In the genomic region with DNA sequence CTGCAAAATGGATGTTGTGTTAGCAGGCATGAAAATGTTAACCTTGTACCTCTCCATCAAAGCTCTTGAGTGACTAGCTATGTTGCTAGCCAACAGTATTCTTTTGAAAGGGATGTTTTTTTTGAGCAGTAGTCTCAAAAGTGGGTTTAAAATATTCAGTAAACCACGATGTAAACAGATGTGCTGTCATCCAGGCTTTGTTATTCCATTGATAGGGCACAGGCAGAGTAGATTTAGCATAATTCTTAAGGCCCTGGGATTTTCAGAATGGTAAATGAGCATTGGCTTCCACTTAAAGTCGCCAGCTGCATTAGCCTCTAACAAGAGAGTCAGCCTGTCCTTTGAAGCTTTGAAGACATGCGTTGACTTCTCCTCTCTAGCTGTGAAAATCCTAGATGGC, we compare ENCODE assay signal across 28 cellular contexts. TPM values are rescaled to one million over a fixed set of nuclear protein-coding genes. Genes with fewer than 3 reads are reported as not detected.
DNase-seq lines count a peak whose midpoint lies in the region; ATAC-seq, FAIRE-seq and TF ChIP-seq lines count a peak whose summit lies in the region.
"Had no signal": no experiment of that assay in that cellular context is flagged by ENCODE, and none has a peak within 500 bp of the region (broad histone marks: within the 10 kb centered on the region; RNA-seq: fewer than 3 reads in every experiment).

No MANE protein-coding gene starts in this region.

- BruUV-seq in HepG2 (replicated peaks; lab: Mats Ljungman, UMichigan), result no TSS peak

- TF ChIP-seq CTCF in GM23338 (conservative IDR thresholded peaks at IDR 0.05; ENCODE audit: low read depth in 2 of 2) (no peak), fibroblast of lung (conservative IDR thresholded peaks at IDR 0.05 in 1 of 2, IDR thresholded peaks at IDR 0.05 in 1 of 2; ENCODE audit: low read depth in 1 of 2, low read length in 2 of 2) (no peak), HepG2 (CRISPR knock-in tag; IDR thresholded peaks at IDR 0.05) (no peak)

- H2AFZ ChIP-seq in GM23338 (no peak overlapping the region), fibroblast of lung (ENCODE audit: low read length) (no peak overlapping the region), HepG2 (ENCODE audit: low read length) (no peak overlapping the region)

- POLR2A ChIA-PET in HepG2 (lab: Yijun Ruan, JAX), result interaction anchor here (1.2 kb wide), 1 partner anchor 9 kb away, joined by 3 read pairs; no protein-coding TSS in a partner anchor

- H3K36me3 ChIP-seq in GM23338 (ENCODE audit: insufficient read depth) (peaks cover 3% of the 10 kb centered on the region), fibroblast of lung (ENCODE audit: control insufficient read depth, insufficient read depth, low read length) (peaks cover 7% of the 10 kb centered on the region), HepG2 (replicated peaks in 1 of 2; ENCODE audit: control insufficient read depth in 1 of 2, insufficient read depth in 2 of 2, low read length in 2 of 2) (no peaks in the 10 kb centered on the region)
- H3K36me3 ChIP-seq: BLaER1, HAP-1 had no signal

- peaks cover 4% of the 10 kb centered on the region; the same call in 1 of the 3 replicates for H3K9me3 Mint-ChIP-seq in GM23338
- H3K9me3 Mint-ChIP-seq: HFFc6, T-cell had no signal

- DNase-seq in GM23338 (ENCODE audit: low spot score) (no peak), amniotic epithelial cell (ENCODE audit: low read depth) (peak; percentile 17), fibroblast of lung (ENCODE audit: low read depth in 2 of 2) (peak; percentile 24 to 37), renal cortical epithelial cell (ENCODE audit: low read depth) (peak; percentile 22), HepG2 (ENCODE audit: low spot score) (no peak), COLO829 (ENCODE audit: low spot score) (no peak)
- DNase-seq: CD4-positive, CD25-positive, alpha-beta regulatory T cell; HFFc6; KG1; NCI-H1092; NCI-H1417 treated with DMSO at 0.1 percent for 48 hours; NCI-H1694 treated with DMSO at 0.1 percent for 48 hours; NCI-H2081; NCI-H2171; NCI-H226; NCI-H510A; NCI-H69; Right ventricle myocardium superior; RPMI8226; T-cell had no signal

- H3K27ac Mint-ChIP-seq in GM23338, result no peak overlapping the region
- H3K27ac Mint-ChIP-seq: CD4-positive, CD25-positive, alpha-beta regulatory T cell; T-cell had no signal

- H3K27me3 ChIP-seq in GM23338 (ENCODE audit: insufficient read depth) (no peaks in the 10 kb centered on the region), fibroblast of lung (ENCODE audit: control insufficient read depth, insufficient read depth, low read length) (no peaks in the 10 kb centered on the region), HepG2 (ENCODE audit: control insufficient read depth in 1 of 2, insufficient read depth in 2 of 2, low read length in 2 of 2) (no peaks in the 10 kb centered on the region)
- H3K27me3 ChIP-seq: BLaER1, SJSA1 had no signal

- no peak for ATAC-seq in GM23338
- ATAC-seq in GM21447 (IDR thresholded peaks at IDR 0.05; ENCODE audit: unreplicated experiment), result no peak
- no peak for ATAC-seq in HG02970 (IDR thresholded peaks at IDR 0.05; ENCODE audit: low FRiP score, unreplicated experiment)
- no peak for ATAC-seq in HepG2
- ATAC-seq: T-cell had no signal

- H3K79me2 ChIP-seq in GM23338 (replicated peaks; ENCODE audit: insufficient read depth) (peaks cover 100% of the 10 kb centered on the region), fibroblast of lung (ENCODE audit: control insufficient read depth, insufficient read depth, low read length) (peaks cover 94% of the 10 kb centered on the region), HepG2 (ENCODE audit: insufficient read depth, low read length) (no peaks in the 10 kb centered on the region)

- no peak for TF ChIP-seq POLR2A in HepG2 (IDR thresholded peaks at IDR 0.05; ENCODE audit: insufficient read depth in 1 of 2, low read depth in 2 of 2, low read length in 2 of 2)

- H3K4me3 Mint-ChIP-seq in GM23338, result no peak overlapping the region
- H3K4me3 Mint-ChIP-seq: CD4-positive, CD25-positive, alpha-beta regulatory T cell; T-cell had no signal

- no peaks in the 10 kb centered on the region for H3K9me3 ChIP-seq in fibroblast of lung (ENCODE audit: control insufficient read depth, insufficient read depth, low read depth, low read length)
- H3K9me3 ChIP-seq in HepG2 (ENCODE audit: low read length), result no peaks in the 10 kb centered on the region
- H3K9me3 ChIP-seq: BLaER1, SJSA1 had no signal

- H3K9ac ChIP-seq in fibroblast of lung (ENCODE audit: insufficient read depth, low read length) (no peak overlapping the region), HepG2 (ENCODE audit: insufficient read depth, low read depth, low read length) (no peak overlapping the region)
- H3K9ac ChIP-seq: BLaER1 had no signal

- no peak for TF ChIP-seq EP300 in HepG2 (IDR thresholded peaks at IDR 0.05; ENCODE audit: low read depth in 2 of 2, low read length in 2 of 2)
- TF ChIP-seq EP300 in HepG2 (CRISPR knock-in tag; IDR thresholded peaks at IDR 0.05; ENCODE audit: borderline replicate concordance), result no peak

- peaks cover 78% of the 10 kb centered on the region for H3K4me1 ChIP-seq in GM23338 (ENCODE audit: insufficient read depth)
- peaks cover 4% of the 10 kb centered on the region for H3K4me1 ChIP-seq in fibroblast of lung (ENCODE audit: control insufficient read depth, extremely low read depth, insufficient read depth, low read length)
- H3K4me1 ChIP-seq in HepG2 (ENCODE audit: insufficient read depth, low read length), result no peaks in the 10 kb centered on the region

- peak overlapping the region; percentile 58 for H3K4me2 ChIP-seq in GM23338
- no peak overlapping the region for H3K4me2 ChIP-seq in fibroblast of lung (ENCODE audit: extremely low read depth, insufficient read depth, low read length)
- no peak overlapping the region for H3K4me2 ChIP-seq in HepG2 (ENCODE audit: low read depth, low read length)

- intact Hi-C loops in HepG2 (cut with micrococcal nuclease; ENCODE audit: unreplicated experiment), result no loop called here

- no peak for TF ChIP-seq RAD21 in HepG2 (CRISPR knock-in tag; IDR thresholded peaks at IDR 0.05)

- in situ Hi-C loops in HepG2 (cut with HindIII; ENCODE audit: extremely low pct_ligation_motif_present, low pct_unique_long_range_greater_than_20kb), result no loop called here

- H3F3A ChIP-seq in GM23338 (replicated peaks; ENCODE audit: low read depth), result peaks cover 9% of the 10 kb centered on the region; the same call in 1 of the 2 replicates

- H3K4me1 Mint-ChIP-seq in GM23338, result peaks cover 71% of the 10 kb centered on the region
- H3K4me1 Mint-ChIP-seq: CD4-positive, CD25-positive, alpha-beta regulatory T cell; T-cell had no signal

- H3K27ac ChIP-seq in GM23338 (ENCODE audit: low read depth) (peak overlapping the region; percentile 42), fibroblast of lung (ENCODE audit: insufficient read depth, low read length) (no peak overlapping the region), HepG2 (ENCODE audit: extremely low read length, insufficient read depth, low read length) (no peak overlapping the region)
- H3K27ac ChIP-seq: BLaER1, SJSA1 had no signal

- H3K9me2 ChIP-seq in GM23338 (ENCODE audit: insufficient read depth), result peaks cover 7% of the 10 kb centered on the region

- peaks cover 11% of the 10 kb centered on the region for H3K27me3 Mint-ChIP-seq in GM23338 (ENCODE audit: insufficient read depth, low read depth, poor library complexity)

- CTCF ChIA-PET in HepG2 (lab: Yijun Ruan, JAX; ENCODE audit: low intra/inter-chr PET ratio, low total read pairs), result no interaction called here

- H3K4me3 ChIP-seq in GM23338 (no peak overlapping the region), fibroblast of lung (replicated peaks in 1 of 4; ENCODE audit: control extremely low read depth in 1 of 4, insufficient read depth in 1 of 4, low read depth in 3 of 4, low read length in 4 of 4) (no peak overlapping the region), HepG2 (replicated peaks in 1 of 3; ENCODE audit: insufficient read depth in 1 of 3, low read depth in 2 of 3, low read length in 3 of 3) (no peak overlapping the region)
- H3K4me3 ChIP-seq: BLaER1, HAP-1, SJSA1 had no signal

- peaks cover 82% of the 10 kb centered on the region for H3K36me3 Mint-ChIP-seq in GM23338 (ENCODE audit: low read depth)
- H3K36me3 Mint-ChIP-seq: CD4-positive, CD25-positive, alpha-beta regulatory T cell; T-cell had no signal

- H4K20me1 ChIP-seq in GM23338 (replicated peaks; ENCODE audit: insufficient read depth) (peaks cover 48% of the 10 kb centered on the region), fibroblast of lung (ENCODE audit: control insufficient read depth, extremely low read depth, insufficient read depth, low read length) (no peaks in the 10 kb centered on the region), HepG2 (ENCODE audit: insufficient read depth, low read length) (no peaks in the 10 kb centered on the region)
- H4K20me1 ChIP-seq: BLaER1 had no signal

- 40% methylated on average over 3 of the region's 3 CpGs for WGBS in HepG2 (ENCODE audit: low lambda C conversion rate)

- no peak for FAIRE-seq in HepG2 (lab: Jason Lieb, UNC)
- FAIRE-seq: A204.1, D721Med, HTR-8/SVneo had no signal

RNA-seq across cellular contexts. Expression of gene FGF2, which starts 18.4 kb away (rescaled TPM):
- total RNA-seq in GM23338 (2014; rRNA removed; shearing (Covaris generic)), result 84.4 and 96.0 TPM in 2 replicates
- polyA plus RNA-seq in GM23338 (2016; fragmentation: Nextera tagmentation; extraction: Ambion mirVana) (28.3 and 28.8 TPM in 2 replicates), fibroblast of lung (35.2 and 38.5 TPM in 2 replicates), HepG2 (2011; rRNA removed) (0.01 TPM in 2 replicates)
- total RNA-seq in fibroblast of lung (57.8 and 98.3 TPM in 2 replicates), renal cortical epithelial cell (49.1 and 86.3 TPM in 2 replicates), HepG2 (2016; rRNA removed; fragmentation: Illumina TruSeq; extraction: Trizol) (0.02 and 0.04 TPM in 2 replicates)
- polyA plus RNA-seq in fibroblast of lung (2012), result 25.3 and 28.2 TPM in 2 replicates
- polyA minus RNA-seq in fibroblast of lung (ENCODE audit: low replicate concordance), result 10.8 and 11.3 TPM in 2 replicates
- not detected in 2 replicates for total RNA-seq in HepG2 (2016; cell fraction: cytosol; rRNA removed; fragmentation: Illumina TruSeq; extraction: Trizol; ENCODE audit: low read depth)
- total RNA-seq in HepG2 (2016; cell fraction: insoluble cytoplasmic fraction; rRNA removed; fragmentation: Illumina TruSeq; extraction: Trizol), result 0.02 and 0.03 TPM in 2 replicates
- 0.03 TPM in 1 of 2 replicates, not detected in the other for total RNA-seq in HepG2 (2016; cell fraction: membrane; rRNA removed; fragmentation: Illumina TruSeq; extraction: Trizol)
- 0.09 TPM in 1 of 2 replicates, not detected in the other for total RNA-seq in HepG2 (2016; cell fraction: nucleus; rRNA removed; fragmentation: Illumina TruSeq; extraction: Trizol)
- polyA plus RNA-seq in HepG2 (2011; cell fraction: cytosol; rRNA removed), result 0.01 and 0.03 TPM in 2 replicates
- not detected in 2 replicates for polyA plus RNA-seq in HepG2 (2011; cell fraction: nucleus; rRNA removed)
- 0.03 TPM in 1 of 2 replicates, not detected in the other for polyA plus RNA-seq in HepG2 (2012)
- polyA plus RNA-seq in HepG2 (2016; cell fraction: cytosol; fragmentation: Illumina TruSeq; extraction: Trizol; ENCODE audit: low read depth), result not detected in 2 replicates
- polyA plus RNA-seq in HepG2 (2016; cell fraction: insoluble cytoplasmic fraction; fragmentation: Illumina TruSeq; extraction: Trizol; ENCODE audit: low read depth), result 0.11 TPM in 1 of 2 replicates, not detected in the other
- not detected in 2 replicates for polyA plus RNA-seq in HepG2 (2016; cell fraction: membrane; fragmentation: Illumina TruSeq; extraction: Trizol; ENCODE audit: low read depth)
- 0.07 TPM in 1 of 2 replicates, not detected in the other for polyA plus RNA-seq in HepG2 (2016; cell fraction: nucleus; fragmentation: Illumina TruSeq; extraction: Trizol; ENCODE audit: insufficient read depth, low read depth)
- polyA minus RNA-seq in HepG2 (2011; rRNA and poly(A)+ RNA removed; ENCODE audit: low replicate concordance), result 0.06 and 4.7 TPM in 2 replicates
- not detected in 2 replicates for polyA minus RNA-seq in HepG2 (2011; cell fraction: cytosol; rRNA and poly(A)+ RNA removed)
- polyA minus RNA-seq in HepG2 (2011; cell fraction: nucleus; rRNA and poly(A)+ RNA removed), result 0.12 TPM in 1 of 2 replicates, not detected in the other
- total RNA-seq: CD4-positive, CD25-positive, alpha-beta regulatory T cell had no signal
- polyA plus RNA-seq: CD4-positive, CD25-positive, alpha-beta regulatory T cell had no signal

Comparison
In these comparisons a context has a peak if more than half of its experiments do, and no peak if none do; other contexts are left out.
1. DNase-seq: peak in amniotic epithelial cell (single experiment), fibroblast of lung (2 of 2) and renal cortical epithelial cell (single experiment); none in GM23338 (single experiment), HepG2 (single experiment) and COLO829 (single experiment).
2. RNA of gene FGF2, which starts 18.4 kb away (total RNA-seq): 57.8 to 98.3 TPM in fibroblast of lung, 49.1 to 86.3 TPM in renal cortical epithelial cell and 84.4 to 96.0 TPM in GM23338; 0.02 to 0.09 TPM in HepG2; every median in the first group is over 10 times any median in the second.